In genomic region chr18:14162915-14163314, GRCh38 we compare ENCODE assay signal across 6 cellular contexts. TPM values are rescaled to one million over a fixed set of nuclear protein-coding genes. Genes with fewer than 3 reads are reported as not detected.
DNase-seq lines count a peak whose midpoint lies in the region; ATAC-seq, FAIRE-seq and TF ChIP-seq lines count a peak whose summit lies in the region.
"Not testable (repeated sequence)": the region's sequence is repeated elsewhere in the genome, so short reads cannot be mapped to it uniquely, and the experiment has no call there.

No MANE protein-coding gene starts in this region.

- H3K27ac ChIP-seq in coronary artery; esophagus muscularis mucosa (replicated peaks in 1 of 4); kidney (ENCODE audit: low read depth in 2 of 2, low read length in 2 of 2); upper lobe of right lung; aorta (ENCODE audit: low read depth in 1 of 2, low read length in 2 of 2): not testable (repeated sequence)

- intact Hi-C loops in esophagus muscularis mucosa (cut with DNase I); kidney (cut with DNase I); posterior vena cava (cut with DNase I); upper lobe of right lung (cut with DNase I); aorta (cut with DNase I): not testable (repeated sequence)

- ATAC-seq in upper lobe of right lung; aorta (ENCODE audit: low FRiP score): not testable (repeated sequence)

- TF ChIP-seq EP300 in esophagus muscularis mucosa (IDR thresholded peaks at IDR 0.05), result not testable (repeated sequence)

- TF ChIP-seq POLR2A in esophagus muscularis mucosa (IDR thresholded peaks at IDR 0.05; ENCODE audit: low read depth), result not testable (repeated sequence)

- 66% methylated on average over 7 of the region's 8 CpGs for WGBS in esophagus muscularis mucosa
- 64% methylated on average over 8 of the region's 8 CpGs for WGBS in aorta, 2 donors

- H3K4me1 ChIP-seq in esophagus muscularis mucosa; kidney (ENCODE audit: control insufficient read depth in 1 of 2, insufficient read depth in 1 of 2, low read depth in 1 of 2, low read length in 2 of 2); upper lobe of right lung; aorta (ENCODE audit: control insufficient read depth in 1 of 2, insufficient read depth in 2 of 2, low read length in 2 of 2): not testable (repeated sequence)

- not testable (repeated sequence) for H3K36me3 ChIP-seq in esophagus muscularis mucosa; kidney (ENCODE audit: control insufficient read depth in 1 of 2, insufficient read depth in 2 of 2, low read length in 2 of 2); upper lobe of right lung; aorta (ENCODE audit: control insufficient read depth in 1 of 2, insufficient read depth in 2 of 2, low read length in 1 of 2)

- not testable (repeated sequence) for H3K9ac ChIP-seq in kidney (ENCODE audit: low read length in 2 of 2)

- peak; percentile 36 for DNase-seq in coronary artery (ENCODE audit: low spot score)
- DNase-seq in esophagus muscularis mucosa (ENCODE audit: extremely low spot score), result peak; percentile 26
- DNase-seq in kidney, result peak; percentile 32
- peak; percentile 48 for DNase-seq in posterior vena cava (ENCODE audit: low spot score)
- DNase-seq in upper lobe of right lung, result peak; percentile 51
- DNase-seq in aorta, result peak; percentile 8 to 28

- not testable (repeated sequence) for FAIRE-seq in kidney (lab: Jason Lieb, UNC)

- H3K4me3 ChIP-seq in coronary artery; esophagus muscularis mucosa; kidney (ENCODE audit: low read length in 2 of 2); upper lobe of right lung; aorta (ENCODE audit: low read length in 2 of 2): not testable (repeated sequence)

- H3K9me3 ChIP-seq in esophagus muscularis mucosa; kidney (ENCODE audit: control insufficient read depth in 1 of 2, low read length in 2 of 2); upper lobe of right lung; aorta (ENCODE audit: control insufficient read depth, low read length): not testable (repeated sequence)

- not testable (repeated sequence) for H3K27me3 ChIP-seq in esophagus muscularis mucosa; upper lobe of right lung; aorta (ENCODE audit: control insufficient read depth in 1 of 2, insufficient read depth in 2 of 2, low read length in 1 of 2)

- TF ChIP-seq CTCF in coronary artery (IDR thresholded peaks at IDR 0.05); esophagus muscularis mucosa (IDR thresholded peaks at IDR 0.05); kidney (IDR thresholded peaks at IDR 0.05; ENCODE audit: borderline replicate concordance, extremely low read depth, insufficient read depth); upper lobe of right lung (IDR thresholded peaks at IDR 0.05): not testable (repeated sequence)

RNA-seq across cellular contexts. Expression of gene ZNF519, which starts 30.7 kb away (rescaled TPM):
- total RNA-seq in esophagus muscularis mucosa, result 10 to 100 TPM in 1 of 4 donors, 1 to 10 TPM in 3; 3.0 to 11.2 (median 5.2) TPM
- 6.6 TPM for total RNA-seq in kidney
- polyA plus RNA-seq in kidney (ENCODE audit: insufficient read depth, low read depth, low replicate concordance), result 1.0 TPM
- total RNA-seq in posterior vena cava, result 10 to 100 TPM in 1 of 2 donors, 1 to 10 TPM in 1; 5.8 to 10.2 TPM
- 5.7 TPM for total RNA-seq in upper lobe of right lung
- total RNA-seq in aorta, result 1 to 10 TPM; 6.1 to 10.0 TPM
- 1 to 10 TPM; 2.6 to 3.6 TPM for polyA plus RNA-seq in aorta
